In the genomic region with DNA sequence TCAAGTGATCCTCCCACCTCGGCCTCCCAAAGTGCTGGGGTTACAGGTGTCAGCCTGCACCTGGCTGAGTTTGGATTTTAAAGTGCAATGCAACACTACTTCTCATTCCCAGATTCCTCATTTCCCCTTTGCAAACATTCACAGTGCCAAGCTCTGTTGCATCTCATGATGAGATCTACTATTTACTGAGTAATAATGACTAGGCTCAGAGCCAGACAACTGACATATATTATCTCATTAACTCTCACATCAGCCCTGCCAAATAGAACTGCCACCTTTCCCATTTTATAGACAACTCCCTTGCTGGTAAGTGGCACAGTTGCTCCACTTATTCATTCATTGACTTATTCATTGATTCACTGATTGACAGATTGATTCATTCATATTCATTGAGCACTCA, we compare ENCODE assay signal across 13 cellular contexts. TPM values are rescaled to one million over a fixed set of nuclear protein-coding genes. Genes with fewer than 3 reads are reported as not detected.
A peak's percentile ranks its signal among the peaks of the same experiment; 100 is the strongest.
DNase-seq lines count a peak whose midpoint lies in the region; ATAC-seq lines count a peak whose summit lies in the region.
"Had no signal": no experiment of that assay in that cellular context is flagged by ENCODE, and none has a peak within 500 bp of the region (broad histone marks: within the 10 kb centered on the region; RNA-seq: fewer than 3 reads in every experiment).

No MANE protein-coding gene starts in this region.

- no peaks in the 10 kb centered on the region for H3K9me3 Mint-ChIP-seq in naive thymus-derived CD8-positive, alpha-beta T cell
- H3K9me3 Mint-ChIP-seq: activated B cell treated with CpG ODN at 0.5 μM for 24 hours; activated naive CD4-positive, alpha-beta T cell treated with anti-CD3 and anti-CD28 coated beads for 36 hours; endodermal cell; H9 had no signal

- ATAC-seq in left colon (peak; percentile 79), GM18511 (IDR thresholded peaks at IDR 0.05; ENCODE audit: unreplicated experiment) (no peak), HG02623 (IDR thresholded peaks at IDR 0.05; ENCODE audit: unreplicated experiment) (no peak)
- no peak for ATAC-seq in naive thymus-derived CD8-positive, alpha-beta T cell

- intact Hi-C loops in left colon (cut with DNase I, micrococcal nuclease) = no loop called here

- DNase-seq in DMS79 (lab: John Stamatoyannopoulos, UW) (peak; percentile 49), NCI-H146 treated with DMSO at 0.1 percent for 48 hours (lab: John Stamatoyannopoulos, UW; ENCODE audit: unreplicated experiment) (peak; percentile 67), SJCRH30 (no peak), left colon (no peak), OCI-M2 (lab: John Stamatoyannopoulos, UW; ENCODE audit: unreplicated experiment) (no peak)
- DNase-seq in naive thymus-derived CD8-positive, alpha-beta T cell = no peak
- DNase-seq: activated B cell treated with CpG ODN at 0.5 μM for 24 hours; activated naive CD4-positive, alpha-beta T cell treated with anti-CD3 and anti-CD28 coated beads for 36 hours; H9 had no signal

- H3K27me3 ChIP-seq in SJCRH30 = no peaks in the 10 kb centered on the region

- H3K36me3 Mint-ChIP-seq in naive thymus-derived CD8-positive, alpha-beta T cell = no peaks in the 10 kb centered on the region

- H3K27me3 Mint-ChIP-seq in naive thymus-derived CD8-positive, alpha-beta T cell = peaks cover 2 to 13% (median 4%) of the 10 kb centered on the region in 5 donors

- H3K9me3 ChIP-seq in SJCRH30 (replicated peaks) = no peaks in the 10 kb centered on the region

- no peaks in the 10 kb centered on the region for H3K36me3 ChIP-seq in SJCRH30

- no peak overlapping the region for H3K4me3 Mint-ChIP-seq in naive thymus-derived CD8-positive, alpha-beta T cell
- H3K4me3 Mint-ChIP-seq: activated B cell treated with CpG ODN at 0.5 μM for 24 hours; activated naive CD4-positive, alpha-beta T cell treated with anti-CD3 and anti-CD28 coated beads for 36 hours; endodermal cell; H9 had no signal

- no peak overlapping the region for H3K27ac Mint-ChIP-seq in naive thymus-derived CD8-positive, alpha-beta T cell
- H3K27ac Mint-ChIP-seq: activated B cell treated with CpG ODN at 0.5 μM for 24 hours; activated naive CD4-positive, alpha-beta T cell treated with anti-CD3 and anti-CD28 coated beads for 36 hours; endodermal cell; H9 had no signal

- H3K4me1 ChIP-seq in SJCRH30 = peaks cover 27% of the 10 kb centered on the region

- no peak overlapping the region for H3K4me3 ChIP-seq in SJCRH30

- POLR2A ChIA-PET in naive thymus-derived CD8-positive, alpha-beta T cell (lab: Charles Lee) = no interaction called here

- H3K4me1 Mint-ChIP-seq in naive thymus-derived CD8-positive, alpha-beta T cell = no peaks in the 10 kb centered on the region
- H3K4me1 Mint-ChIP-seq: activated B cell treated with CpG ODN at 0.5 μM for 24 hours had no signal

- H3K27ac ChIP-seq in SJCRH30 = peak overlapping the region; percentile 52; the same call in 1 of the 2 replicates

RNA-seq across cellular contexts. Expression of gene PDE6A, which starts 7.0 kb away (rescaled TPM):
- 0.28 and 0.47 TPM in 2 replicates for total RNA-seq in SJCRH30 (2014; rRNA removed; shearing (Covaris generic))
- total RNA-seq in left colon = 1 to 10 TPM; 4.2 to 4.7 TPM
- not detected for total RNA-seq in naive thymus-derived CD8-positive, alpha-beta T cell
- polyA plus RNA-seq in naive thymus-derived CD8-positive, alpha-beta T cell = not detected
- total RNA-seq: activated B cell treated with CpG ODN at 0.5 μM for 24 hours; activated naive CD4-positive, alpha-beta T cell treated with anti-CD3 and anti-CD28 coated beads for 36 hours; H9; pulmonary artery endothelial cell had no signal

RNA-seq across cellular contexts. Expression of gene SLC26A2, which starts 22.9 kb away (rescaled TPM):
- 51.5 and 52.4 TPM in 2 replicates for total RNA-seq in SJCRH30 (2014; rRNA removed; shearing (Covaris generic))
- 1,000 to 10,000 TPM in 1 of 2 donors, 100 to 1,000 TPM in 1; 940 to 1,067 TPM for total RNA-seq in left colon
- 10 to 100 TPM; 14.7 to 16.9 TPM for total RNA-seq in naive thymus-derived CD8-positive, alpha-beta T cell
- polyA plus RNA-seq in naive thymus-derived CD8-positive, alpha-beta T cell = 1 to 10 TPM; 2.5 to 3.0 (median 2.6) TPM

Comparison
In these comparisons a context has a peak if more than half of its experiments do, and no peak if none do; other contexts are left out.
1. DNase-seq: peak in DMS79 (single experiment) and NCI-H146 treated with DMSO at 0.1 percent for 48 hours (single experiment); none in SJCRH30 (0 of 2), left colon (0 of 2), naive thymus-derived CD8-positive, alpha-beta T cell (0 of 10) and OCI-M2 (single experiment).
2. RNA of gene SLC26A2, which starts 22.9 kb away (total RNA-seq): 940 to 1,067 TPM in left colon; 51.5 to 52.4 TPM in SJCRH30 and 14.7 to 16.9 TPM in naive thymus-derived CD8-positive, alpha-beta T cell; every median in the first group is over 10 times any median in the second.